Comparison of ENCODE assay signal across 12 cellular contexts in the genomic region with DNA sequence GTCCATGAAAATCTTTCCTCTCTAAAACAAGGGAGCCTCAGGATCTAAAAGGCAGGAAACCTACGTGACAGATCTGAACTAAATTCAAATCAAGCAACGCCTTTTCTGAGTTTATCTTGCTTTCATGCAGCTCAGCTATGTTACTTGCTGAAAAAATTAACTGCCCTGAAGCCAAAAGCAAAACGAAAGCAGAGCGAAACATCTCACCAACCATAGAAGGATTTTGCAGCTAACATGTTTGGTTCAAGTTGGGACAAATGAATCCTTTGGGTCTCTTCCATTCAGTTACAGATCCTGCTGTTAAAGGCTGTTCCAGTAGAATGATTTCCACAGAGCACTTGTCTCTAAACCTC. TPM values are rescaled to one million over a fixed set of nuclear protein-coding genes. Genes with fewer than 3 reads are reported as not detected.
DNase-seq lines count a peak whose midpoint lies in the region; ATAC-seq, FAIRE-seq and TF ChIP-seq lines count a peak whose summit lies in the region.
"Had no signal": no experiment of that assay in that cellular context is flagged by ENCODE, and none has a peak within 500 bp of the region (broad histone marks: within the 10 kb centered on the region; RNA-seq: fewer than 3 reads in every experiment).

No MANE protein-coding gene starts in this region.

- H3K36me3 ChIP-seq in OCI-LY7 (ENCODE audit: insufficient read depth, low read length) (peaks cover 54% of the 10 kb centered on the region), esophagus squamous epithelium (no peaks in the 10 kb centered on the region)
- H3K36me3 ChIP-seq in CD8-positive, alpha-beta memory T cell (ENCODE audit: insufficient read depth, low read length): no peaks in the 10 kb centered on the region

- 5 to 9% methylated on average over 4 of the region's 4 CpGs for WGBS in esophagus squamous epithelium, 2 donors

- no peak for DNase-seq in GM18507 (ENCODE audit: extremely low spot score, insufficient read length, low read depth)
- peak; percentile 36 for DNase-seq in OCI-LY7 (ENCODE audit: low spot score)
- no peak for DNase-seq in esophagus squamous epithelium (lab: John Stamatoyannopoulos, UW)
- peak; percentile 26 for DNase-seq in renal cortical epithelial cell (ENCODE audit: low read depth)
- DNase-seq in NCI-H2081 (lab: John Stamatoyannopoulos, UW): no peak
- DNase-seq in CD8-positive, alpha-beta memory T cell: no peak
- no peak for DNase-seq in GM13977 (ENCODE audit: low spot score)
- DNase-seq: activated CD4-positive, alpha-beta memory T cell treated with anti-CD3 and anti-CD28 coated beads for 36 hours; DND-41; islet precursor cell had no signal

- H2AFZ ChIP-seq in OCI-LY7 (ENCODE audit: low read length): no peak overlapping the region

- no peaks in the 10 kb centered on the region for H3K9me2 ChIP-seq in OCI-LY7 (ENCODE audit: insufficient read depth, low read length)

- in situ Hi-C loops in GM13977 (cut with MboI; ENCODE audit: low pct_unique_long_range_greater_than_20kb, low sequenced_read_pairs, unreplicated experiment): no loop called here

- H3K27ac ChIP-seq in OCI-LY7 (ENCODE audit: low read depth, low read length, poor library complexity, severe bottlenecking) (peak overlapping the region; percentile 92), esophagus squamous epithelium (peak overlapping the region; percentile 76 to 91 (median 88))
- no peak overlapping the region for H3K27ac ChIP-seq in CD8-positive, alpha-beta memory T cell (ENCODE audit: low read depth, low read length)

- peaks cover 63% of the 10 kb centered on the region for H3K79me2 ChIP-seq in OCI-LY7 (ENCODE audit: insufficient read depth, low read depth, low read length)

- H3K27ac Mint-ChIP-seq in CD8-positive, alpha-beta memory T cell: no peak overlapping the region
- H3K27ac Mint-ChIP-seq: activated CD4-positive, alpha-beta memory T cell treated with anti-CD3 and anti-CD28 coated beads for 36 hours had no signal

- H3K4me3 ChIP-seq in OCI-LY7 (ENCODE audit: low read depth, low read length, poor library complexity, severe bottlenecking) (peak overlapping the region; percentile 83), esophagus squamous epithelium (peak overlapping the region in 3 of 4 donors; percentile 7 to 47 (median 15))
- no peak overlapping the region for H3K4me3 ChIP-seq in CD8-positive, alpha-beta memory T cell (ENCODE audit: low read length)

- BruUV-seq in OCI-LY7 (replicated peaks; lab: Mats Ljungman, UMichigan): TSS peak; percentile 86

- H3K27me3 Mint-ChIP-seq in CD8-positive, alpha-beta memory T cell: peaks cover 10 to 32% of the 10 kb centered on the region in 2 donors

- no peaks in the 10 kb centered on the region for H3K9me3 ChIP-seq in OCI-LY7 (ENCODE audit: low read length)
- H3K9me3 ChIP-seq in esophagus squamous epithelium: no peaks in the 10 kb centered on the region
- H3K9me3 ChIP-seq in CD8-positive, alpha-beta memory T cell (ENCODE audit: low read length): no peaks in the 10 kb centered on the region

- no peaks in the 10 kb centered on the region for H3K4me1 Mint-ChIP-seq in CD8-positive, alpha-beta memory T cell

- H3K4me2 ChIP-seq in OCI-LY7 (ENCODE audit: low read length): peak overlapping the region; percentile 89

- intact Hi-C loops in OCI-LY7 (cut with micrococcal nuclease; ENCODE audit: unreplicated experiment) (loop anchor here (1.0 to 5.0 kb wide), 3 partner anchors 11 to 192 kb away; a partner anchor contains a TSS), esophagus squamous epithelium (cut with DNase I) (no loop called here)

- no peak for ATAC-seq in HG02763 (IDR thresholded peaks at IDR 0.05; ENCODE audit: unreplicated experiment)

- TF ChIP-seq CTCF in OCI-LY7 (conservative IDR thresholded peaks at IDR 0.05; ENCODE audit: low read length) (no peak; the same call in 1 of the 2 replicates), esophagus squamous epithelium (IDR thresholded peaks at IDR 0.05) (no peak), GM13977 (IDR thresholded peaks at IDR 0.05; ENCODE audit: extremely low read depth, insufficient read depth, missing control alignments) (no peak)

- peak; percentile 55 for FAIRE-seq in GM18507 (lab: Jason Lieb, UNC)

- no peak overlapping the region for H3K4me3 Mint-ChIP-seq in CD8-positive, alpha-beta memory T cell
- H3K4me3 Mint-ChIP-seq: activated CD4-positive, alpha-beta memory T cell treated with anti-CD3 and anti-CD28 coated beads for 36 hours had no signal

- no peaks in the 10 kb centered on the region for H3K36me3 Mint-ChIP-seq in CD8-positive, alpha-beta memory T cell
- H3K36me3 Mint-ChIP-seq: activated CD4-positive, alpha-beta memory T cell treated with anti-CD3 and anti-CD28 coated beads for 36 hours had no signal

- peaks cover 64% of the 10 kb centered on the region for H3K4me1 ChIP-seq in OCI-LY7 (ENCODE audit: insufficient read depth, low read length, poor library complexity, severe bottlenecking)
- H3K4me1 ChIP-seq in esophagus squamous epithelium: peaks cover 21 to 90% (median 61%) of the 10 kb centered on the region in 3 donors
- H3K4me1 ChIP-seq in CD8-positive, alpha-beta memory T cell (ENCODE audit: insufficient read depth, low read length): no peaks in the 10 kb centered on the region

- TF ChIP-seq POLR2A in esophagus squamous epithelium (IDR thresholded peaks at IDR 0.05): no peak

- H4K20me1 ChIP-seq in OCI-LY7 (ENCODE audit: insufficient read depth, low read length): no peaks in the 10 kb centered on the region

- CTCF ChIA-PET in OCI-LY7 (lab: Charles Lee; ENCODE audit: unreplicated experiment): no interaction called here
- CTCF ChIA-PET in CD8-positive, alpha-beta memory T cell (lab: Charles Lee): no interaction called here

- no peaks in the 10 kb centered on the region for H3K27me3 ChIP-seq in esophagus squamous epithelium
- peaks cover 3% of the 10 kb centered on the region for H3K27me3 ChIP-seq in CD8-positive, alpha-beta memory T cell (ENCODE audit: insufficient read depth, low read length, poor library complexity, severe bottlenecking)

- POLR2A ChIA-PET in OCI-LY7 (lab: Charles Lee): interaction anchor here (0.8 to 3.0 kb wide), 5 partner anchors 8 to 61 kb away, joined by 3 to 28 read pairs (median 4); no protein-coding TSS in a partner anchor
- POLR2A ChIA-PET in CD8-positive, alpha-beta memory T cell (lab: Charles Lee): no interaction called here

- peaks cover 0 to 2% (median 0%) of the 10 kb centered on the region in 5 donors for H3K9me3 Mint-ChIP-seq in CD8-positive, alpha-beta memory T cell
- H3K9me3 Mint-ChIP-seq: activated CD4-positive, alpha-beta memory T cell treated with anti-CD3 and anti-CD28 coated beads for 36 hours; central memory CD8-positive, alpha-beta T cell had no signal

RNA-seq across cellular contexts. Expression of a gene that starts 0.5 kb away (rescaled TPM):
- 109 and 112 TPM in 2 replicates for total RNA-seq in OCI-LY7 (2014; rRNA removed; shearing (Covaris generic))
- total RNA-seq in OCI-LY7 (2022) (123 and 183 TPM in 2 replicates), esophagus squamous epithelium (1 to 10 TPM; 1.9 to 7.1 (median 4.2) TPM), renal cortical epithelial cell (1.6 TPM in 1 of 2 replicates, not detected in the other)
- total RNA-seq in CD8-positive, alpha-beta memory T cell: not detected
- not detected for polyA plus RNA-seq in CD8-positive, alpha-beta memory T cell
- total RNA-seq: activated CD4-positive, alpha-beta memory T cell treated with anti-CD3 and anti-CD28 coated beads for 36 hours had no signal

RNA-seq across cellular contexts. Expression of a gene that starts 42.7 kb away (rescaled TPM):
- 0.15 TPM in 1 of 2 replicates, not detected in the other for total RNA-seq in OCI-LY7 (2014; rRNA removed; shearing (Covaris generic))
- total RNA-seq in OCI-LY7 (2022) (not detected in 2 replicates), esophagus squamous epithelium (under 1 TPM in 1 of 4 donors, not detected in 3; 0.38 TPM), renal cortical epithelial cell (not detected in 2 replicates)
- total RNA-seq in CD8-positive, alpha-beta memory T cell: not detected
- polyA plus RNA-seq in CD8-positive, alpha-beta memory T cell: not detected
- total RNA-seq: activated CD4-positive, alpha-beta memory T cell treated with anti-CD3 and anti-CD28 coated beads for 36 hours had no signal

RNA-seq across cellular contexts. Expression of a gene that starts 60.0 kb away (rescaled TPM):
- total RNA-seq in OCI-LY7 (2014; rRNA removed; shearing (Covaris generic)): 1.1 and 1.4 TPM in 2 replicates
- total RNA-seq in OCI-LY7 (2022) (4.1 and 5.4 TPM in 2 replicates), esophagus squamous epithelium (10 to 100 TPM; 28.5 to 57.4 (median 30.2) TPM), renal cortical epithelial cell (4.6 and 9.7 TPM in 2 replicates)
- total RNA-seq in CD8-positive, alpha-beta memory T cell: 1 to 10 TPM; 3.1 to 4.7 TPM
- 3.0 TPM for polyA plus RNA-seq in CD8-positive, alpha-beta memory T cell

Comparison
In these comparisons a context has a peak if more than half of its experiments do, and no peak if none do; other contexts are left out.
1. DNase-seq: peak in OCI-LY7 (single experiment) and renal cortical epithelial cell (single experiment); none in GM18507 (single experiment), esophagus squamous epithelium (single experiment), NCI-H2081 (0 of 2), CD8-positive, alpha-beta memory T cell (0 of 5) and GM13977 (single experiment).
2. RNA of a gene that starts 0.5 kb away (total RNA-seq): 109 to 183 TPM in OCI-LY7; 1.9 to 7.1 TPM in esophagus squamous epithelium, 1.6 TPM in renal cortical epithelial cell and not detected in CD8-positive, alpha-beta memory T cell; every median in the first group is over 10 times any median in the second.